ENCODE assay signal across 19 cellular contexts in genomic region chr2:11773111-11773510, GRCh38.
"Had no signal": no experiment of that assay in that cellular context is flagged by ENCODE, and none has a peak within 500 bp of the region (broad histone marks: within the 10 kb centered on the region; RNA-seq: fewer than 3 reads in every experiment).

No MANE protein-coding gene starts in this region.

- H3K27me3 Mint-ChIP-seq: brain, memory B cell had no signal

- H3K9me3 ChIP-seq: left ventricle myocardium inferior, prostate gland, SJSA1, stomach, testis, upper lobe of right lung had no signal

- H3K4me3 Mint-ChIP-seq: brain, memory B cell had no signal

- H3K9me3 Mint-ChIP-seq: memory B cell had no signal

- H3K27me3 ChIP-seq: foreskin keratinocyte, SJSA1, stomach, testis, upper lobe of right lung had no signal

- DNase-seq: activated CD4-positive, CD25-positive, alpha-beta regulatory T cell treated with anti-CD3 and anti-CD28 coated beads, Interleukin-2, amount 50 U/mL, for 72 hours; activated T-cell treated with anti-CD3 and anti-CD28 coated beads, Interleukin-2, amount 50 U/mL, for 1 hour; amniotic stem cell; effector memory CD4-positive, alpha-beta T cell; foreskin keratinocyte; glutamatergic neuron; hypothalamus; left ventricle myocardium inferior; right cardiac atrium; stimulated activated CD4-positive, alpha-beta T cell treated with anti-CD3 and anti-CD28 coated beads, Interleukin-4, amount 100 ng/mL, for 4 hours; stimulated activated CD8-positive, alpha-beta memory T cell treated with anti-CD3 and anti-CD28 coated beads, Interleukin-4, amount 100 ng/mL, for 48 hours; stomach; testis; upper lobe of right lung had no signal

- H3K27ac ChIP-seq: foreskin keratinocyte, prostate gland, stomach, testis, upper lobe of right lung had no signal

- H3K36me3 ChIP-seq: prostate gland had no signal

- ATAC-seq: foreskin keratinocyte, right cardiac atrium, upper lobe of right lung had no signal

- H3K4me1 Mint-ChIP-seq: brain had no signal

- H3K4me3 ChIP-seq: left ventricle myocardium inferior, prostate gland, SJSA1, smooth muscle cell, stomach, testis, upper lobe of right lung had no signal

- H3K4me1 ChIP-seq: prostate gland, upper lobe of right lung had no signal
